ENCODE assay signal across 18 cellular contexts in genomic region chr2:100731535-100731981, GRCh38.
A peak's percentile ranks its signal among the peaks of the same experiment; 100 is the strongest.
DNase-seq lines count a peak whose midpoint lies in the region; ATAC-seq and TF ChIP-seq lines count a peak whose summit lies in the region.
"Had no signal": no experiment of that assay in that cellular context is flagged by ENCODE, and none has a peak within 500 bp of the region (broad histone marks: within the 10 kb centered on the region; RNA-seq: fewer than 3 reads in every experiment).

No MANE protein-coding gene starts in this region.

- peak overlapping the region; percentile 87 for H2AK5ac ChIP-seq in IMR-90 (ENCODE audit: low read depth, low read length)

- 0 out of 3 replicates have a peak overlapping the region, but pooled peaks have one; percentile 50 for H2BK15ac ChIP-seq in IMR-90 (ENCODE audit: low read depth, low read length)

- H3K4me3 ChIP-seq in IMR-90 (ENCODE audit: insufficient read depth, low read depth, low read length) (no peak overlapping the region), brain microvascular endothelial cell (ENCODE audit: low read depth, low read length) (no peak overlapping the region), coronary artery (no peak overlapping the region)
- H3K4me3 ChIP-seq: heart left ventricle had no signal

- 0 out of 2 replicates have a peak overlapping the region, but pooled peaks have one; percentile 55 for H3K14ac ChIP-seq in IMR-90 (replicated peaks; ENCODE audit: low read depth, low read length)

- H3K4me3 Mint-ChIP-seq in T-helper 17 cell = no peak overlapping the region

- H3K9ac ChIP-seq in IMR-90 (ENCODE audit: low read depth, low read length) = no peak overlapping the region

- H3K27ac ChIP-seq in IMR-90 (ENCODE audit: insufficient read depth, low read length) = no peak overlapping the region
- H3K27ac ChIP-seq in brain microvascular endothelial cell = peak overlapping the region; percentile 25
- H3K27ac ChIP-seq in foreskin keratinocyte = no peak overlapping the region
- no peak overlapping the region for H3K27ac ChIP-seq in coronary artery
- H3K27ac ChIP-seq: heart left ventricle had no signal

- H3K56ac ChIP-seq in IMR-90 (ENCODE audit: extremely low read depth, insufficient read depth, low read length) = no peak overlapping the region

- TF ChIP-seq POLR2A in IMR-90 (IDR thresholded peaks at IDR 0.05; ENCODE audit: low read depth, low read length) = no peak

- intact Hi-C loops in IMR-90 (cut with micrococcal nuclease) = loop anchor here (2.0 to 5.0 kb wide), 2 partner anchors 171 to 271 kb away; partner anchors contain the start of gene RPL31

- no peak overlapping the region for H2AK9ac ChIP-seq in IMR-90 (replicated peaks; ENCODE audit: low read depth, low read length, poor library complexity)

- peak overlapping the region; percentile 5 for H3K4ac ChIP-seq in IMR-90 (ENCODE audit: low read depth, low read length)

- in situ Hi-C loops in IMR-90 (cut with MboI; ENCODE audit: low sequenced_read_pairs) (loop anchor here (5.0 kb wide), 2 partner anchors 81 to 261 kb away; no protein-coding TSS in a partner anchor), brain microvascular endothelial cell (cut with HindIII; ENCODE audit: low pct_ligation_motif_present, low sequenced_read_pairs) (no loop called here)

- no peak; the same call in 1 of the 2 replicates for TF ChIP-seq RAD21 in IMR-90 (IDR thresholded peaks at IDR 0.05; ENCODE audit: low read length)

- H4K91ac ChIP-seq in IMR-90 (ENCODE audit: insufficient read depth, low read depth, low read length) = peak overlapping the region; percentile 31

- H3K9me3 ChIP-seq in IMR-90 (ENCODE audit: control insufficient read depth, insufficient read depth, low read length) = no peaks in the 10 kb centered on the region
- H3K9me3 ChIP-seq in T-helper 17 cell (ENCODE audit: control insufficient read depth, low read length, poor library complexity, severe bottlenecking) = no peaks in the 10 kb centered on the region
- H3K9me3 ChIP-seq: BE2C had no signal

- no peak overlapping the region for H2BK5ac ChIP-seq in IMR-90 (ENCODE audit: low read depth, low read length, poor library complexity, severe bottlenecking)

- peak overlapping the region; percentile 56 for H2BK120ac ChIP-seq in IMR-90 (ENCODE audit: low read depth, low read length)

- H3K9me1 ChIP-seq in IMR-90 (ENCODE audit: insufficient read depth, low read length) = 0 out of 2 replicates have a peak, but pooled peaks cover 9% of the 10 kb centered on the region

- peak overlapping the region; percentile 64 for H2BK20ac ChIP-seq in IMR-90 (ENCODE audit: low read depth, low read length)

- dilution Hi-C loops in IMR-90 (cut with HindIII; ENCODE audit: low sequenced_read_pairs, unreplicated experiment) = no loop called here

- no peaks in the 10 kb centered on the region for H4K20me1 ChIP-seq in IMR-90 (ENCODE audit: insufficient read depth, low read length)

- peak overlapping the region in 1 of 2 experiments; percentile 32; a peak in 3 of 4 replicates for H4K8ac ChIP-seq in IMR-90 (ENCODE audit: low read depth in 2 of 2, low read length in 2 of 2)

- H3K27me3 ChIP-seq in IMR-90 (ENCODE audit: control insufficient read depth, insufficient read depth, low read length) (peaks cover 4% of the 10 kb centered on the region), brain microvascular endothelial cell (replicated peaks) (no peaks in the 10 kb centered on the region), foreskin keratinocyte (no peaks in the 10 kb centered on the region)
- H3K27me3 ChIP-seq: BE2C, heart left ventricle had no signal

- no TSS peak for BruUV-seq in IMR-90 (replicated peaks; lab: Mats Ljungman, UMichigan)

- no peak overlapping the region for H3K23ac ChIP-seq in IMR-90 (ENCODE audit: low read depth, low read length)

- 20% methylated on average over 3 of the region's 3 CpGs; no CpG with 5 or more reads in 1 of the 2 experiments for WGBS in IMR-90 (ENCODE audit: extremely low coverage in 2 of 2, insufficient read length in 1 of 2), 2 experiments

- no peak overlapping the region for H4K5ac ChIP-seq in IMR-90 (ENCODE audit: low read depth, low read length)

- H3K4me2 ChIP-seq in IMR-90 (ENCODE audit: low read depth, low read length) = no peak overlapping the region

- H3K36me3 ChIP-seq in IMR-90 (ENCODE audit: control insufficient read depth, insufficient read depth, low read length) (no peaks in the 10 kb centered on the region), brain microvascular endothelial cell (replicated peaks) (no peaks in the 10 kb centered on the region)
- H3K36me3 ChIP-seq: BE2C, heart left ventricle had no signal

- peak overlapping the region; percentile 58 for H2AFZ ChIP-seq in IMR-90 (replicated peaks; ENCODE audit: low read length, poor library complexity)

- ATAC-seq in IMR-90 (ENCODE audit: low read depth) = no peak
- ATAC-seq in foreskin keratinocyte = peak; percentile 90
- no peak for ATAC-seq in T-helper 17 cell
- ATAC-seq: heart left ventricle had no signal

- H3K4me1 ChIP-seq in IMR-90 (ENCODE audit: control insufficient read depth, insufficient read depth, low read length) (peaks cover 12% of the 10 kb centered on the region), foreskin keratinocyte (peaks cover 6% of the 10 kb centered on the region)
- H3K4me1 ChIP-seq: BE2C had no signal

- no peak overlapping the region for H3K18ac ChIP-seq in IMR-90 (ENCODE audit: low read depth, low read length)

- peaks cover 5% of the 10 kb centered on the region for H3K4me1 Mint-ChIP-seq in T-helper 17 cell

- H3K27ac Mint-ChIP-seq in T-helper 17 cell = no peak overlapping the region

- POLR2A ChIA-PET in IMR-90 (lab: Charles Lee; ENCODE audit: unreplicated experiment) = no interaction called here

- peaks cover 34% of the 10 kb centered on the region for H3K27me3 Mint-ChIP-seq in T-helper 17 cell

- TF ChIP-seq CTCF in AG09319 (IDR thresholded peaks at IDR 0.05; ENCODE audit: low read depth, low read length) (no peak), IMR-90 (conservative IDR thresholded peaks at IDR 0.05; ENCODE audit: low read depth, low read length) (no peak), brain microvascular endothelial cell (IDR thresholded peaks at IDR 0.05; ENCODE audit: low read depth, low read length, missing control alignments) (no peak), foreskin keratinocyte (conservative IDR thresholded peaks at IDR 0.05) (no peak), coronary artery (IDR thresholded peaks at IDR 0.05) (no peak)

- H3K36me3 Mint-ChIP-seq in T-helper 17 cell (ENCODE audit: low read depth) = peaks cover 6% of the 10 kb centered on the region

- no peaks in the 10 kb centered on the region for H3K79me1 ChIP-seq in IMR-90 (ENCODE audit: low read depth in 1 of 2, low read length in 2 of 2)

- DNase-seq in AG09319 (ENCODE audit: extremely low read depth, low read depth) (peak; percentile 5), IMR-90 (peak; percentile 75), brain microvascular endothelial cell (no peak), foreskin keratinocyte (peak; percentile 82 to 85), T-helper 17 cell (no peak), CD1c-positive myeloid dendritic cell (ENCODE audit: extremely low spot score) (no peak), coronary artery (ENCODE audit: low spot score) (no peak)
- no peak for DNase-seq in activated CD8-positive, alpha-beta memory T cell treated with anti-CD3 and anti-CD28 coated beads for 24 hours
- DNase-seq: activated effector memory CD4-positive, alpha-beta T cell treated with anti-CD3 and anti-CD28 coated beads, Interleukin-2, amount 50 U/mL, for 16 hours; BE2C; DMS79 treated with DMSO at 0.1 percent for 48 hours; effector CD8-positive, alpha-beta T cell; heart left ventricle; kidney; MM.1S; NCI-H2029; posterior cingulate gyrus; SIG-M5 had no signal

- CTCF ChIA-PET in IMR-90 (lab: Yijun Ruan, JAX) = interaction anchor here (1.9 kb wide), 1 partner anchor 254 kb away, joined by 13 read pairs; no protein-coding TSS in a partner anchor

TF ChIP-seq in IMR-90, 13 proteins besides CTCF, POLR2A, EP300 and RAD21:
- TF ChIP-seq FOS (IDR thresholded peaks at IDR 0.05; ENCODE audit: low read depth, low read length) (0 out of 2 replicates have a peak, but pooled peaks have one; percentile 27), NFE2L2 (IDR thresholded peaks at IDR 0.05; ENCODE audit: low read depth, low read length) (no peak), CEBPB (IDR thresholded peaks at IDR 0.05; ENCODE audit: low read depth, low read length) (peak; percentile 90), SMC3 (IDR thresholded peaks at IDR 0.05; ENCODE audit: low read depth, low read length) (no peak), RCOR1 (IDR thresholded peaks at IDR 0.05; ENCODE audit: insufficient replicate concordance, low read length) (peak; percentile 87)

Comparison
In these comparisons a context has a peak if more than half of its experiments do, and no peak if none do; other contexts are left out.
1. DNase-seq: peak in AG09319 (single experiment), IMR-90 (single experiment) and foreskin keratinocyte (2 of 2); none in brain microvascular endothelial cell (single experiment), T-helper 17 cell (0 of 3), activated CD8-positive, alpha-beta memory T cell treated with anti-CD3 and anti-CD28 coated beads for 24 hours (single experiment), CD1c-positive myeloid dendritic cell (single experiment) and coronary artery (single experiment).